24 cellular contexts compared by ENCODE assay signal in genomic region chr6:36571122-36572043, GRCh38.
"Had no signal": no experiment of that assay in that cellular context is flagged by ENCODE, and none has a peak within 500 bp of the region (broad histone marks: within the 10 kb centered on the region; RNA-seq: fewer than 3 reads in every experiment).

No MANE protein-coding gene starts in this region.

- H3K4me1 ChIP-seq: heart right ventricle, lower lobe of right lung, prostate gland, right atrium auricular region, sigmoid colon, tibial nerve, upper lobe of left lung had no signal

- H3K27me3 ChIP-seq: esophagus muscularis mucosa, heart right ventricle, right atrium auricular region, sigmoid colon, tibial nerve, upper lobe of left lung had no signal

- DNase-seq: dermis blood vessel endothelial cell; effector memory CD4-positive, alpha-beta T cell; foreskin melanocyte; glutamatergic neuron; heart right ventricle; hypothalamus; immature natural killer cell; islet precursor cell; kidney glomerular epithelial cell; left ventricle myocardium superior; lower lobe of right lung; naive thymus-derived CD8-positive, alpha-beta T cell; nephron progenitor cell; nucleus accumbens; sigmoid colon; stimulated activated CD4-positive, alpha-beta T cell treated with anti-CD3 and anti-CD28 coated beads, Interleukin-2, amount 100 ng/mL, for 24 hours; stimulated activated CD4-positive, alpha-beta T cell treated with anti-CD3 and anti-CD28 coated beads, Interleukin-4, amount 100 ng/mL, for 4 hours; upper lobe of left lung had no signal

- ATAC-seq: heart right ventricle; left ventricle myocardium superior; lower lobe of right lung; naive thymus-derived CD8-positive, alpha-beta T cell had no signal

- H3K4me3 ChIP-seq: coronary artery, esophagus muscularis mucosa, heart right ventricle, lower lobe of right lung, prostate gland, right atrium auricular region, sigmoid colon, thoracic aorta, tibial nerve, upper lobe of left lung had no signal

- H3K27ac ChIP-seq: coronary artery, esophagus muscularis mucosa, heart right ventricle, lower lobe of right lung, prostate gland, right atrium auricular region, sigmoid colon, thoracic aorta, tibial nerve, upper lobe of left lung had no signal

- H3K36me3 ChIP-seq: esophagus muscularis mucosa, heart right ventricle, lower lobe of right lung, prostate gland, right atrium auricular region, sigmoid colon, thoracic aorta, tibial nerve, upper lobe of left lung had no signal

- H3K9me3 ChIP-seq: esophagus muscularis mucosa, lower lobe of right lung, prostate gland, right atrium auricular region, sigmoid colon, thoracic aorta, tibial nerve had no signal
